Comparison of ENCODE assay signal across 1 cellular context in the genomic region with DNA sequence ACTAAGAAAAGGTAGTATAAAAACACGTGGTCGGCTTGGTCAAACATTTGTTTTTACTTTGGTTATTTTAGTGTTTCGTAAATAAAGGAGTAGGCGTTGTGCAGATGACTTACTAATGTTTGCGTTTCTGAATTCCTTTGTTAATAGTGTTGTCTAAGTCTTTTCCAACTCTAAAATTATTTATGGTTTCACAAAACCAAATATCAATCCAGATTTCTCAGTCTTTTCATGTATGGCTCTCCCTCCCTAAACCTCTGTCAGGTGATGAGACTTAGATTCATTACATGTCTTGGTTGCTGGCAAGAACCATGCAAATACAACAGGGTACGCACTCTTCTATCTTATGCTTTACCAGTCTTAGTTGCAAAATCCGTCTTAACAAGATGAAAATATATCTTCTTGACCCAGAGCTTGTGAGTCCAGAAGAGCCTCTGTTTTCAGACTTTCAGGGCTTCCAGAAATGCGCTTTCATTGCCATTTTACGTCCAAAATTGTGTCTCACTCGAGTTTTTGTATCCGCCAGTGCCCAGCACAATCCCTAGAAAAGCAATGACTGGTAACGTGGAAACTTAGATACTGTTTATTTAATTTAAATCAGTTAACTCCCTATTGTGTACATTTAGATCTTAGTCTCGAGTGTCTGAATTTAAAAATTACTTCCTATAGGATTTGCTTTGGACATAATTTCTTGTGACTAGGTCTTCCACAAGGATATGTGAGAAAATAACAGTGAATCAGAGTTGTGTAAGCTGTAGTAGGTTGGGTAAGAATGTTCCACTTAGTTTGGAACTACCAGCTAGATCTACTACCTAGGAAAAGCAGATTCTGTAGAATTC.
TF ChIP-seq lines count a peak whose summit lies in the region.

No MANE protein-coding gene starts in this region.

TF ChIP-seq in K562, 482 proteins besides CTCF, POLR2A, EP300 and RAD21 (continued from another document):
- peak in 1 of 2 experiments; percentile 7; a peak in 2 of 4 replicates for TF ChIP-seq MNT (conservative IDR thresholded peaks at IDR 0.05)
- 0 out of 2 replicates have a peak, but pooled peaks have one; percentile 18 for TF ChIP-seq HMBOX1 (IDR thresholded peaks at IDR 0.05)
- peak; percentile 22; the same call in 1 of the 2 replicates for TF ChIP-seq NKRF (IDR thresholded peaks at IDR 0.05; ENCODE audit: borderline replicate concordance)
- TF ChIP-seq, protein P1, sequence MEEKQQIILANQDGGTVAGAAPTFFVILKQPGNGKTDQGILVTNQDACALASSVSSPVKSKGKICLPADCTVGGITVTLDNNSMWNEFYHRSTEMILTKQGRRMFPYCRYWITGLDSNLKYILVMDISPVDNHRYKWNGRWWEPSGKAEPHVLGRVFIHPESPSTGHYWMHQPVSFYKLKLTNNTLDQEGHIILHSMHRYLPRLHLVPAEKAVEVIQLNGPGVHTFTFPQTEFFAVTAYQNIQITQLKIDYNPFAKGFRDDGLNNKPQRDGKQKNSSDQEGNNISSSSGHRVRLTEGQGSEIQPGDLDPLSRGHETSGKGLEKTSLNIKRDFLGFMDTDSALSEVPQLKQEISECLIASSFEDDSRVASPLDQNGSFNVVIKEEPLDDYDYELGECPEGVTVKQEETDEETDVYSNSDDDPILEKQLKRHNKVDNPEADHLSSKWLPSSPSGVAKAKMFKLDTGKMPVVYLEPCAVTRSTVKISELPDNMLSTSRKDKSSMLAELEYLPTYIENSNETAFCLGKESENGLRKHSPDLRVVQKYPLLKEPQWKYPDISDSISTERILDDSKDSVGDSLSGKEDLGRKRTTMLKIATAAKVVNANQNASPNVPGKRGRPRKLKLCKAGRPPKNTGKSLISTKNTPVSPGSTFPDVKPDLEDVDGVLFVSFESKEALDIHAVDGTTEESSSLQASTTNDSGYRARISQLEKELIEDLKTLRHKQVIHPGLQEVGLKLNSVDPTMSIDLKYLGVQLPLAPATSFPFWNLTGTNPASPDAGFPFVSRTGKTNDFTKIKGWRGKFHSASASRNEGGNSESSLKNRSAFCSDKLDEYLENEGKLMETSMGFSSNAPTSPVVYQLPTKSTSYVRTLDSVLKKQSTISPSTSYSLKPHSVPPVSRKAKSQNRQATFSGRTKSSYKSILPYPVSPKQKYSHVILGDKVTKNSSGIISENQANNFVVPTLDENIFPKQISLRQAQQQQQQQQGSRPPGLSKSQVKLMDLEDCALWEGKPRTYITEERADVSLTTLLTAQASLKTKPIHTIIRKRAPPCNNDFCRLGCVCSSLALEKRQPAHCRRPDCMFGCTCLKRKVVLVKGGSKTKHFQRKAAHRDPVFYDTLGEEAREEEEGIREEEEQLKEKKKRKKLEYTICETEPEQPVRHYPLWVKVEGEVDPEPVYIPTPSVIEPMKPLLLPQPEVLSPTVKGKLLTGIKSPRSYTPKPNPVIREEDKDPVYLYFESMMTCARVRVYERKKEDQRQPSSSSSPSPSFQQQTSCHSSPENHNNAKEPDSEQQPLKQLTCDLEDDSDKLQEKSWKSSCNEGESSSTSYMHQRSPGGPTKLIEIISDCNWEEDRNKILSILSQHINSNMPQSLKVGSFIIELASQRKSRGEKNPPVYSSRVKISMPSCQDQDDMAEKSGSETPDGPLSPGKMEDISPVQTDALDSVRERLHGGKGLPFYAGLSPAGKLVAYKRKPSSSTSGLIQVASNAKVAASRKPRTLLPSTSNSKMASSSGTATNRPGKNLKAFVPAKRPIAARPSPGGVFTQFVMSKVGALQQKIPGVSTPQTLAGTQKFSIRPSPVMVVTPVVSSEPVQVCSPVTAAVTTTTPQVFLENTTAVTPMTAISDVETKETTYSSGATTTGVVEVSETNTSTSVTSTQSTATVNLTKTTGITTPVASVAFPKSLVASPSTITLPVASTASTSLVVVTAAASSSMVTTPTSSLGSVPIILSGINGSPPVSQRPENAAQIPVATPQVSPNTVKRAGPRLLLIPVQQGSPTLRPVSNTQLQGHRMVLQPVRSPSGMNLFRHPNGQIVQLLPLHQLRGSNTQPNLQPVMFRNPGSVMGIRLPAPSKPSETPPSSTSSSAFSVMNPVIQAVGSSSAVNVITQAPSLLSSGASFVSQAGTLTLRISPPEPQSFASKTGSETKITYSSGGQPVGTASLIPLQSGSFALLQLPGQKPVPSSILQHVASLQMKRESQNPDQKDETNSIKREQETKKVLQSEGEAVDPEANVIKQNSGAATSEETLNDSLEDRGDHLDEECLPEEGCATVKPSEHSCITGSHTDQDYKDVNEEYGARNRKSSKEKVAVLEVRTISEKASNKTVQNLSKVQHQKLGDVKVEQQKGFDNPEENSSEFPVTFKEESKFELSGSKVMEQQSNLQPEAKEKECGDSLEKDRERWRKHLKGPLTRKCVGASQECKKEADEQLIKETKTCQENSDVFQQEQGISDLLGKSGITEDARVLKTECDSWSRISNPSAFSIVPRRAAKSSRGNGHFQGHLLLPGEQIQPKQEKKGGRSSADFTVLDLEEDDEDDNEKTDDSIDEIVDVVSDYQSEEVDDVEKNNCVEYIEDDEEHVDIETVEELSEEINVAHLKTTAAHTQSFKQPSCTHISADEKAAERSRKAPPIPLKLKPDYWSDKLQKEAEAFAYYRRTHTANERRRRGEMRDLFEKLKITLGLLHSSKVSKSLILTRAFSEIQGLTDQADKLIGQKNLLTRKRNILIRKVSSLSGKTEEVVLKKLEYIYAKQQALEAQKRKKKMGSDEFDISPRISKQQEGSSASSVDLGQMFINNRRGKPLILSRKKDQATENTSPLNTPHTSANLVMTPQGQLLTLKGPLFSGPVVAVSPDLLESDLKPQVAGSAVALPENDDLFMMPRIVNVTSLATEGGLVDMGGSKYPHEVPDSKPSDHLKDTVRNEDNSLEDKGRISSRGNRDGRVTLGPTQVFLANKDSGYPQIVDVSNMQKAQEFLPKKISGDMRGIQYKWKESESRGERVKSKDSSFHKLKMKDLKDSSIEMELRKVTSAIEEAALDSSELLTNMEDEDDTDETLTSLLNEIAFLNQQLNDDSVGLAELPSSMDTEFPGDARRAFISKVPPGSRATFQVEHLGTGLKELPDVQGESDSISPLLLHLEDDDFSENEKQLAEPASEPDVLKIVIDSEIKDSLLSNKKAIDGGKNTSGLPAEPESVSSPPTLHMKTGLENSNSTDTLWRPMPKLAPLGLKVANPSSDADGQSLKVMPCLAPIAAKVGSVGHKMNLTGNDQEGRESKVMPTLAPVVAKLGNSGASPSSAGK (IDR thresholded peaks at IDR 0.05), result peak; percentile 4; the same call in 1 of the 2 replicates
- 0 out of 2 replicates have a peak, but pooled peaks have one; percentile 25 for TF ChIP-seq SP1 (CRISPR knock-in tag; IDR thresholded peaks at IDR 0.05)
